13 cellular contexts compared by ENCODE assay signal in the genomic region with DNA sequence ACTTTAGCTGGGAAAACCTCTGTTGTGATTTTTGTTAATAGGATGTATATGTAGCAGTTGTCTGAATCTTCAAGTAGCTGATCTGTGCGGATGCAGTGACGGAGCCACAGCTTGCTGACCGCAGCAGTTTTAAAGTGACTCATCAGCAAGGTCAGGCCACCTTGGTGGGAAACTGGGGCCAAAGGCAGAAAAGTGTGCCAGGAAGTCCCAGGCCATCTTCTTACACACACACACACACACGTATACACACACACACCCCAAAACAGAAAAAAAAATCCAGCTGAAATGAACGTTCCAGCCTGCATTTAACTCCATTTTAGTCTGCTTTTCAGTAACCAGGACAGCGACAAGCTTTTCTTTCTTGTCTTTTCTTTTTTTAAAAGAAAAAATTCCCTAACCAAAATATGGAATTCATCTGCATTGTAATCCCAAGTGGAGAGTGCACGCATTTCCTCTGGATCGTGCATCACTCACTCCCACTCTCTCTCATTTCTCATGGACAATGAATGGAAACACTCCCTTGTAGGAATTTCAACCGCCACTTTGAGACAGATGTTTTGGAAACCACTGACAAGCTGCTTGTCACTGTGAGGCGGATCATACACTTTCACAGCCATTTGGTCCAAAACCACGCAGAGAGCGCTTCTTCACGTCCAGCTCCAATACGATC.
DNase-seq lines count a peak whose midpoint lies in the region; ATAC-seq and TF ChIP-seq lines count a peak whose summit lies in the region.
"Had no signal": no experiment of that assay in that cellular context is flagged by ENCODE, and none has a peak within 500 bp of the region (broad histone marks: within the 10 kb centered on the region; RNA-seq: fewer than 3 reads in every experiment).

No MANE protein-coding gene starts in this region.

- H3K4me1 ChIP-seq in IMR-90 (ENCODE audit: control insufficient read depth, insufficient read depth, low read length), result peaks cover 32% of the 10 kb centered on the region

- H3K4me2 ChIP-seq in IMR-90 (ENCODE audit: low read depth, low read length), result no peak overlapping the region

- no peak overlapping the region for H3K23ac ChIP-seq in IMR-90 (ENCODE audit: low read depth, low read length)

- no peaks in the 10 kb centered on the region for H3K9me3 ChIP-seq in IMR-90 (ENCODE audit: control insufficient read depth, insufficient read depth, low read length)

- peak overlapping the region; percentile 38; the same call in 1 of the 2 replicates for H2AK5ac ChIP-seq in IMR-90 (ENCODE audit: low read depth, low read length)

- in situ Hi-C loops in IMR-90 (cut with MboI; ENCODE audit: low sequenced_read_pairs), result no loop called here

- CTCF ChIA-PET in IMR-90 (lab: Yijun Ruan, JAX), result no interaction called here

- TF ChIP-seq POLR2A in IMR-90 (IDR thresholded peaks at IDR 0.05; ENCODE audit: low read depth, low read length), result no peak

- WGBS in IMR-90 (ENCODE audit: extremely low coverage in 2 of 2, insufficient read length in 1 of 2), 2 experiments, result 44% methylated on average over 5 of the region's 14 CpGs; no CpG with 5 or more reads in 1 of the 2 experiments

- H3K18ac ChIP-seq in IMR-90 (ENCODE audit: low read depth, low read length), result peak overlapping the region; percentile 63

- peaks cover 21% of the 10 kb centered on the region; the same call in 1 of the 2 replicates for H4K20me1 ChIP-seq in IMR-90 (ENCODE audit: insufficient read depth, low read length)

- H4K8ac ChIP-seq in IMR-90 (ENCODE audit: low read depth in 2 of 2, low read length in 2 of 2), result peak overlapping the region in 1 of 2 experiments; percentile 10; a peak in 1 of 4 replicates

- H3K4me1 Mint-ChIP-seq in effector memory CD8-positive, alpha-beta T cell (ENCODE audit: low read depth in 2 of 2), result peaks cover 0 to 5% of the 10 kb centered on the region in 2 donors
- peaks cover 70% of the 10 kb centered on the region for H3K4me1 Mint-ChIP-seq in osteocyte (ENCODE audit: unreplicated experiment)
- H3K4me1 Mint-ChIP-seq: activated CD4-positive, alpha-beta T cell treated with anti-CD3 and anti-CD28 coated beads for 36 hours had no signal

- peaks cover 27 to 32% of the 10 kb centered on the region in 2 donors for H3K27me3 Mint-ChIP-seq in effector memory CD8-positive, alpha-beta T cell
- H3K27me3 Mint-ChIP-seq in osteocyte (ENCODE audit: unreplicated experiment), result no peaks in the 10 kb centered on the region
- H3K27me3 Mint-ChIP-seq: activated CD4-positive, alpha-beta T cell treated with anti-CD3 and anti-CD28 coated beads for 36 hours; stimulated activated naive CD8-positive, alpha-beta T cell treated with anti-CD3 and anti-CD28 coated beads, Interleukin-15, Interleukin-2, amounts not matched to agents 100 ng/mL and 50 ng/mL, for 24 hours had no signal

- peak overlapping the region; percentile 23; the same call in 1 of the 2 replicates for H3K4ac ChIP-seq in IMR-90 (ENCODE audit: low read depth, low read length)

- peaks cover 48 to 88% of the 10 kb centered on the region in 2 experiments for H3K79me1 ChIP-seq in IMR-90 (ENCODE audit: low read depth in 1 of 2, low read length in 2 of 2)

- peak overlapping the region in 1 of 2 donors; percentile 44 for H3K27ac Mint-ChIP-seq in effector memory CD8-positive, alpha-beta T cell
- H3K27ac Mint-ChIP-seq in osteocyte (ENCODE audit: unreplicated experiment), result peak overlapping the region; percentile 82
- H3K27ac Mint-ChIP-seq: activated CD4-positive, alpha-beta T cell treated with anti-CD3 and anti-CD28 coated beads for 36 hours; stimulated activated naive CD8-positive, alpha-beta T cell treated with anti-CD3 and anti-CD28 coated beads, Interleukin-15, Interleukin-2, amounts not matched to agents 100 ng/mL and 50 ng/mL, for 24 hours had no signal

- dilution Hi-C loops in IMR-90 (cut with HindIII; ENCODE audit: low sequenced_read_pairs, unreplicated experiment), result no loop called here

- H3K9me1 ChIP-seq in IMR-90 (ENCODE audit: insufficient read depth, low read length), result peaks cover 32% of the 10 kb centered on the region

- no peak overlapping the region for H3K14ac ChIP-seq in IMR-90 (replicated peaks; ENCODE audit: low read depth, low read length)

- no peak overlapping the region for H3K27ac ChIP-seq in IMR-90 (ENCODE audit: insufficient read depth, low read length)

- no peak for TF ChIP-seq CTCF in GM06990 (IDR thresholded peaks at IDR 0.05; ENCODE audit: insufficient read depth, low read length, poor library complexity, severe bottlenecking)
- TF ChIP-seq CTCF in IMR-90 (conservative IDR thresholded peaks at IDR 0.05; ENCODE audit: low read depth, low read length), result no peak
- no peak for TF ChIP-seq CTCF in osteocyte (IDR thresholded peaks at IDR 0.05)

- H3K9ac ChIP-seq in IMR-90 (ENCODE audit: low read depth, low read length), result no peak overlapping the region

- no peak overlapping the region for H2AK9ac ChIP-seq in IMR-90 (replicated peaks; ENCODE audit: low read depth, low read length, poor library complexity)

- H2BK5ac ChIP-seq in IMR-90 (ENCODE audit: low read depth, low read length, poor library complexity, severe bottlenecking), result no peak overlapping the region

- no peak for TF ChIP-seq RAD21 in IMR-90 (IDR thresholded peaks at IDR 0.05; ENCODE audit: low read length)

- no peaks in the 10 kb centered on the region for H3K36me3 Mint-ChIP-seq in effector memory CD8-positive, alpha-beta T cell (ENCODE audit: insufficient read depth)
- H3K36me3 Mint-ChIP-seq in osteocyte (ENCODE audit: unreplicated experiment), result peaks cover 24% of the 10 kb centered on the region

- H3K4me3 ChIP-seq in GM06990 (replicated peaks; ENCODE audit: low read depth, low read length), result no peak overlapping the region
- H3K4me3 ChIP-seq in IMR-90 (ENCODE audit: insufficient read depth, low read depth, low read length), result no peak overlapping the region

- DNase-seq in GM06990 (ENCODE audit: extremely low read depth, insufficient read length) (peak; percentile 69), IMR-90 (peak; percentile 85), osteocyte (ENCODE audit: extremely low spot score, unreplicated experiment) (peak; percentile 62), DMS 273 treated with DMSO at 0.1 percent for 48 hours (lab: John Stamatoyannopoulos, UW) (no peak), NCI-H1930 (lab: John Stamatoyannopoulos, UW) (no peak), SHP77 treated with DMSO at 0.1 percent for 48 hours (lab: John Stamatoyannopoulos, UW) (no peak)
- no peak for DNase-seq in effector memory CD8-positive, alpha-beta T cell
- DNase-seq: activated CD4-positive, alpha-beta T cell treated with anti-CD3 and anti-CD28 coated beads for 36 hours; activated naive CD4-positive, alpha-beta T cell treated with Interleukin-2 at 50 U/mL for 16 hours; effector CD4-positive, alpha-beta T cell had no signal

- H4K91ac ChIP-seq in IMR-90 (ENCODE audit: insufficient read depth, low read depth, low read length), result no peak overlapping the region

- peak overlapping the region; percentile 23; the same call in 1 of the 2 replicates for H2BK120ac ChIP-seq in IMR-90 (ENCODE audit: low read depth, low read length)

- H2AFZ ChIP-seq in IMR-90 (replicated peaks; ENCODE audit: low read length, poor library complexity), result no peak overlapping the region

- ATAC-seq in IMR-90 (ENCODE audit: low read depth) (no peak), HG03442 (IDR thresholded peaks at IDR 0.05; ENCODE audit: unreplicated experiment) (no peak)
- ATAC-seq in effector memory CD8-positive, alpha-beta T cell (replicated peaks), result peak; percentile 40
- ATAC-seq: activated CD4-positive, alpha-beta T cell treated with anti-CD3 and anti-CD28 coated beads for 36 hours; SK-N-SH treated with all-trans-retinoic acid at 6 μM for 48 hours had no signal

- no TSS peak for BruUV-seq in IMR-90 (replicated peaks; lab: Mats Ljungman, UMichigan)

- peak overlapping the region; percentile 42 for H4K5ac ChIP-seq in IMR-90 (ENCODE audit: low read depth, low read length)

- H3K9me3 Mint-ChIP-seq in effector memory CD8-positive, alpha-beta T cell, result no peaks in the 10 kb centered on the region
- no peaks in the 10 kb centered on the region for H3K9me3 Mint-ChIP-seq in osteocyte (ENCODE audit: unreplicated experiment)
- H3K9me3 Mint-ChIP-seq: stimulated activated naive CD8-positive, alpha-beta T cell treated with anti-CD3 and anti-CD28 coated beads, Interleukin-15, Interleukin-2, amounts not matched to agents 100 ng/mL and 50 ng/mL, for 24 hours had no signal

- intact Hi-C loops in IMR-90 (cut with micrococcal nuclease), result loop anchor here (5.0 kb wide), 2 partner anchors 103 to 423 kb away; a partner anchor contains a TSS

- no peak overlapping the region for H2BK15ac ChIP-seq in IMR-90 (ENCODE audit: low read depth, low read length)

- H3K36me3 ChIP-seq in GM06990 (ENCODE audit: control insufficient read depth, insufficient read depth, low read length) (no peaks in the 10 kb centered on the region; the same call in 1 of the 2 replicates), IMR-90 (ENCODE audit: control insufficient read depth, insufficient read depth, low read length) (peaks cover 9% of the 10 kb centered on the region)

- H3K4me3 Mint-ChIP-seq in effector memory CD8-positive, alpha-beta T cell, result no peak overlapping the region
- H3K4me3 Mint-ChIP-seq in osteocyte (ENCODE audit: unreplicated experiment), result no peak overlapping the region
- H3K4me3 Mint-ChIP-seq: activated CD4-positive, alpha-beta T cell treated with anti-CD3 and anti-CD28 coated beads for 36 hours; stimulated activated naive CD8-positive, alpha-beta T cell treated with anti-CD3 and anti-CD28 coated beads, Interleukin-15, Interleukin-2, amounts not matched to agents 100 ng/mL and 50 ng/mL, for 24 hours had no signal

- POLR2A ChIA-PET in IMR-90 (lab: Charles Lee; ENCODE audit: unreplicated experiment), result no interaction called here

- H3K27me3 ChIP-seq in GM06990 (replicated peaks; ENCODE audit: control insufficient read depth, insufficient read depth, low read length) (no peaks in the 10 kb centered on the region), IMR-90 (ENCODE audit: control insufficient read depth, insufficient read depth, low read length) (no peaks in the 10 kb centered on the region)

- H3K56ac ChIP-seq in IMR-90 (ENCODE audit: extremely low read depth, insufficient read depth, low read length), result no peak overlapping the region

- no peak overlapping the region for H2BK20ac ChIP-seq in IMR-90 (ENCODE audit: low read depth, low read length)

TF ChIP-seq in IMR-90, 13 proteins besides CTCF, POLR2A, EP300 and RAD21 (continues in another document):
- TF ChIP-seq RCOR1 (IDR thresholded peaks at IDR 0.05; ENCODE audit: insufficient replicate concordance, low read length), result no peak
- TF ChIP-seq, protein P1, sequence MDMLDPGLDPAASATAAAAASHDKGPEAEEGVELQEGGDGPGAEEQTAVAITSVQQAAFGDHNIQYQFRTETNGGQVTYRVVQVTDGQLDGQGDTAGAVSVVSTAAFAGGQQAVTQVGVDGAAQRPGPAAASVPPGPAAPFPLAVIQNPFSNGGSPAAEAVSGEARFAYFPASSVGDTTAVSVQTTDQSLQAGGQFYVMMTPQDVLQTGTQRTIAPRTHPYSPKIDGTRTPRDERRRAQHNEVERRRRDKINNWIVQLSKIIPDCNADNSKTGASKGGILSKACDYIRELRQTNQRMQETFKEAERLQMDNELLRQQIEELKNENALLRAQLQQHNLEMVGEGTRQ (IDR thresholded peaks at IDR 0.05; ENCODE audit: low read depth, low read length), result no peak
- no peak for TF ChIP-seq NFE2L2 (IDR thresholded peaks at IDR 0.05; ENCODE audit: low read depth, low read length)
- no peak for TF ChIP-seq CHD1 (IDR thresholded peaks at IDR 0.05; ENCODE audit: low read depth, low read length)

Comparison
In these comparisons a context has a peak if more than half of its experiments do, and no peak if none do; other contexts are left out.
1. DNase-seq: peak in GM06990 (single experiment), IMR-90 (single experiment) and osteocyte (single experiment); none in effector memory CD8-positive, alpha-beta T cell (0 of 3), DMS 273 treated with DMSO at 0.1 percent for 48 hours (single experiment), NCI-H1930 (0 of 2) and SHP77 treated with DMSO at 0.1 percent for 48 hours (single experiment).